ENCODE assay signal across 25 cellular contexts in the genomic region with DNA sequence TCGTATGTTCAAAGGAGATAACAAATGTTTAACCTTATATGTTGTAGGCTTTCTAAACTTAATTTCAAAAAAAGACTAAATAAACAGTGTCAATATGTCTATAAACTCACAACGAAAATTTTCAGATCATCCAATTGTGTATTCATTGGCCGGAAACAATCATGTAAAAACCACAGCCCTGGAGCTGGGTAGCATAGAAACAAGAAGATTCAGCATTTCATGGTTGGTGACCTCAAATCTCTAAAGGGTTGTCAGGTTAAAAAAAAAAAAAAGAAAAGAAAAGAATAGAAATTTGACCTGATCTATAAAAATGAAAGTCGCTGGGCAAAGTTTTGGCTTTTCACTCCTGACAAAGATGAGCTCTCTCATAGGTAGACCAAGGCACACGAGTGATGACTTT.
"Had no signal": no experiment of that assay in that cellular context is flagged by ENCODE, and none has a peak within 500 bp of the region (broad histone marks: within the 10 kb centered on the region; RNA-seq: fewer than 3 reads in every experiment).

No MANE protein-coding gene starts in this region.

- DNase-seq: nephron progenitor cell; nucleus accumbens; pancreas; psoas muscle; right cardiac atrium; right lobe of liver; sigmoid colon; small intestine; stimulated activated CD4-positive, alpha-beta T cell treated with anti-CD3 and anti-CD28 coated beads, Interleukin-15, amount 100 ng/mL, for 24 hours; stimulated activated CD4-positive, alpha-beta T cell treated with anti-CD3 and anti-CD28 coated beads, Interleukin-2, amount 100 ng/mL, for 24 hours; stimulated activated CD4-positive, alpha-beta T cell treated with anti-CD3 and anti-CD28 coated beads, Interleukin-2, amount 100 ng/mL, for 48 hours; stimulated activated CD4-positive, alpha-beta T cell treated with anti-CD3 and anti-CD28 coated beads, Interleukin-4, amount 100 ng/mL, for 24 hours; stimulated activated naive B cell treated with anti-CD40 and anti-IgM and Interleukin-4, amounts not matched to agents 10 μg/mL and 1 μg/mL and 100 μg/mL, for 72 hours; stimulated activated naive CD4-positive, alpha-beta T cell treated with Interleukin-2 at 50 U/mL for 16 hours; stomach; thyroid gland; trophoblast cell; upper lobe of left lung had no signal

- H3K9me3 ChIP-seq: neutrophil, pancreas, psoas muscle, right lobe of liver, sigmoid colon, stomach, thoracic aorta, thyroid gland, tibial nerve, upper lobe of left lung, vagina had no signal

- ATAC-seq: natural killer cell treated with Interleukin-12 subunit alpha and Interleukin-12 subunit beta and Interleukin-15 and Interleukin-18, amount 100 ng/mL, for 72 hours; pancreas; psoas muscle; right cardiac atrium; right lobe of liver; stimulated activated effector memory CD8-positive, alpha-beta T cell treated with anti-CD3 and anti-CD28 coated beads, Interleukin-12 subunit alpha, Interleukin-12 subunit beta, amount 100 ng/mL, for 72 hours; stimulated activated naive B cell treated with anti-CD40 and anti-IgM and Interleukin-4, amounts not matched to agents 10 μg/mL and 1 μg/mL and 100 μg/mL, for 72 hours had no signal

- FAIRE-seq: pancreas, small intestine, urothelium cell line had no signal

- H3K27ac ChIP-seq: neutrophil, pancreas, psoas muscle, right lobe of liver, sigmoid colon, stomach, thoracic aorta, thyroid gland, tibial nerve, upper lobe of left lung, vagina had no signal

- H3K4me3 ChIP-seq: pancreas, psoas muscle, right lobe of liver, sigmoid colon, stomach, thoracic aorta, thyroid gland, tibial nerve, upper lobe of left lung, vagina had no signal

- H3K27me3 ChIP-seq: neutrophil, right lobe of liver, sigmoid colon, stomach, thyroid gland, tibial nerve, upper lobe of left lung, vagina had no signal

- H3K36me3 ChIP-seq: neutrophil, pancreas, right lobe of liver, sigmoid colon, stomach, thoracic aorta, thyroid gland, tibial nerve, upper lobe of left lung, vagina had no signal

- H3K4me1 ChIP-seq: pancreas, psoas muscle, right lobe of liver, sigmoid colon, stomach, thyroid gland, tibial nerve, upper lobe of left lung, vagina had no signal
